Comparison of ENCODE assay signal across 13 cellular contexts in genomic region chr1:218557731-218558130, GRCh38.
DNase-seq lines count a peak whose midpoint lies in the region; ATAC-seq, FAIRE-seq and TF ChIP-seq lines count a peak whose summit lies in the region.
"Had no signal": no experiment of that assay in that cellular context is flagged by ENCODE, and none has a peak within 500 bp of the region (broad histone marks: within the 10 kb centered on the region; RNA-seq: fewer than 3 reads in every experiment).

No MANE protein-coding gene starts in this region.

- ATAC-seq in HG03439 (IDR thresholded peaks at IDR 0.05; ENCODE audit: unreplicated experiment): no peak
- ATAC-seq: GM12878 had no signal

- intact Hi-C loops in kidney (cut with DNase I): no loop called here

- FAIRE-seq in kidney (lab: Jason Lieb, UNC): no peak
- FAIRE-seq: GM12878 had no signal

- no peaks in the 10 kb centered on the region for H3K27me3 ChIP-seq in BE2C
- H3K27me3 ChIP-seq: uterus had no signal

- H3K27ac ChIP-seq in VCaP (peak overlapping the region; percentile 16; the same call in 1 of the 2 replicates), kidney (ENCODE audit: low read depth in 2 of 2, low read length in 2 of 2) (no peak overlapping the region)
- H3K27ac ChIP-seq: uterus had no signal

- H3K9me3 ChIP-seq in BE2C: no peaks in the 10 kb centered on the region
- H3K9me3 ChIP-seq in kidney (ENCODE audit: control insufficient read depth in 1 of 2, low read length in 2 of 2): no peaks in the 10 kb centered on the region
- H3K9me3 ChIP-seq: uterus had no signal

- TF ChIP-seq CTCF in BE2C (IDR thresholded peaks at IDR 0.05; ENCODE audit: low read depth, low read length) (no peak), VCaP (conservative IDR thresholded peaks at IDR 0.05) (no peak), kidney (IDR thresholded peaks at IDR 0.05; ENCODE audit: borderline replicate concordance, extremely low read depth, insufficient read depth) (no peak)

- DNase-seq in BE2C (peak; percentile 81), NCI-H1436 (lab: John Stamatoyannopoulos, UW) (peak; percentile 71), iPS-NIHi11 (ENCODE audit: low spot score) (peak; percentile 23), activated gamma-delta T cell (lab: John Stamatoyannopoulos, UW) (no peak), kidney (no peak)
- no peak for DNase-seq in stimulated activated CD4-positive, alpha-beta T cell treated with anti-CD3 and anti-CD28 coated beads, Interleukin-1b, Interleukin-23, amount 100 ng/mL, for 48 hours
- DNase-seq: activated T-cell treated with anti-CD3 and anti-CD28 coated beads, Interleukin-2, amount 50 U/mL, for 1 hour; AML-193; effector CD4-positive, alpha-beta T cell had no signal

- no peak overlapping the region for H3K9ac ChIP-seq in kidney (ENCODE audit: low read length in 2 of 2)

- H3K36me3 ChIP-seq in BE2C: no peaks in the 10 kb centered on the region
- H3K36me3 ChIP-seq in kidney (ENCODE audit: control insufficient read depth in 1 of 2, insufficient read depth in 2 of 2, low read length in 2 of 2): no peaks in the 10 kb centered on the region
- H3K36me3 ChIP-seq: uterus had no signal

- H3K4me3 ChIP-seq in BE2C (ENCODE audit: low read depth, low read length) (no peak overlapping the region), kidney (ENCODE audit: low read length in 2 of 2) (no peak overlapping the region)
- H3K4me3 ChIP-seq: GM12878, uterus had no signal

- H3K4me1 ChIP-seq in BE2C (no peaks in the 10 kb centered on the region), kidney (ENCODE audit: control insufficient read depth in 1 of 2, insufficient read depth in 1 of 2, low read depth in 1 of 2, low read length in 2 of 2) (no peaks in the 10 kb centered on the region)
- H3K4me1 ChIP-seq: uterus had no signal

Comparison
In these comparisons a context has a peak if more than half of its experiments do, and no peak if none do; other contexts are left out.
1. DNase-seq: peak in BE2C (single experiment), NCI-H1436 (single experiment) and iPS-NIHi11 (single experiment); none in stimulated activated CD4-positive, alpha-beta T cell treated with anti-CD3 and anti-CD28 coated beads, Interleukin-1b, Interleukin-23, amount 100 ng/mL, for 48 hours (single experiment), activated gamma-delta T cell (single experiment) and kidney (single experiment).